23 cellular contexts compared by ENCODE assay signal in the genomic region with DNA sequence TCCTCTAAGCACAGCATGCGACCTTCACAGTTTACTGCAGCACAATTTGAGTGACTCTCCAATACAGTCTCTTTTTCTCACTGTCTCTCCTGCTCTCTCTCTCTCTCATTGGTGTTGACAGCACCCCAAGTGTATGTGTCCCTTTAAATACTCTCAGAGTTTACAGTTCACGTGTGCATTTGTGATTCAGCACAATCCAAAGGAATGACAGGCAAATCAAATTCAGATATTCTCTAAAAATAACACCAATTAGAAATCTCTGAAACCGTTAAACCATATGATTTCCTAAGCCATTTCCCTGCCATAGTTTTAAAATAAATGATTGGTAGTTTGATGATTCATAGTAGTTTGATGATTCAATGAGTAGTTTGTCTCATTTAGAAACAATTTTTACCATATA.
DNase-seq lines count a peak whose midpoint lies in the region; ATAC-seq, FAIRE-seq and TF ChIP-seq lines count a peak whose summit lies in the region.
"Had no signal": no experiment of that assay in that cellular context is flagged by ENCODE, and none has a peak within 500 bp of the region (broad histone marks: within the 10 kb centered on the region; RNA-seq: fewer than 3 reads in every experiment).

No MANE protein-coding gene starts in this region.

- ATAC-seq in HG03457 (IDR thresholded peaks at IDR 0.05; ENCODE audit: unreplicated experiment) (no peak), GM19467 (IDR thresholded peaks at IDR 0.05; ENCODE audit: unreplicated experiment) (no peak)
- ATAC-seq: Panc1, Right ventricle myocardium inferior had no signal

- DNase-seq in AG20443 (ENCODE audit: low spot score), result peak; percentile 12
- peak; percentile 8 for DNase-seq in H4 (ENCODE audit: low spot score)
- peak; percentile 21 for DNase-seq in astrocyte (ENCODE audit: low read depth)
- DNase-seq in retinal pigment epithelial cell (ENCODE audit: low read depth), result peak; percentile 52
- DNase-seq in Karpas-422, result no peak
- DNase-seq: BE2C; Calu3; CD4-positive, alpha-beta T cell; DMS53; NCI-H1417; NCI-H1930; NCI-H2171 treated with DMSO at 0.1 percent for 48 hours; NCI-H748 treated with DMSO at 0.1 percent for 48 hours had no signal

- no peaks in the 10 kb centered on the region for H3K36me3 Mint-ChIP-seq in astrocyte (ENCODE audit: low read depth, unreplicated experiment)

- no peak overlapping the region for H3K4me3 ChIP-seq in astrocyte (ENCODE audit: insufficient read depth, low read depth, low read length)
- H3K4me3 ChIP-seq in retinal pigment epithelial cell (ENCODE audit: low read length), result no peak overlapping the region
- H3K4me3 ChIP-seq in Karpas-422 (ENCODE audit: low read length), result no peak overlapping the region
- H3K4me3 ChIP-seq: SK-N-MC had no signal

- H3K9me3 Mint-ChIP-seq in astrocyte (ENCODE audit: unreplicated experiment), result peaks cover 2% of the 10 kb centered on the region
- H3K9me3 Mint-ChIP-seq: CD4-positive, alpha-beta T cell had no signal

- no peak for FAIRE-seq in astrocyte (lab: Jason Lieb, UNC)
- FAIRE-seq: G401.6, GM12891, GM18507, H54, HTR-8/SVneo had no signal

- H3K27me3 ChIP-seq in astrocyte (ENCODE audit: insufficient read depth, low read length) (no peaks in the 10 kb centered on the region), Karpas-422 (ENCODE audit: low read length) (no peaks in the 10 kb centered on the region)
- H3K27me3 ChIP-seq: BE2C had no signal

- no peaks in the 10 kb centered on the region for H3K79me2 ChIP-seq in astrocyte (ENCODE audit: insufficient read depth, low read length)
- H3K79me2 ChIP-seq in Karpas-422 (ENCODE audit: low read length), result no peaks in the 10 kb centered on the region

- no peak overlapping the region for H3K27ac Mint-ChIP-seq in astrocyte (ENCODE audit: unreplicated experiment)
- H3K27ac Mint-ChIP-seq: CD4-positive, alpha-beta T cell had no signal

- no peaks in the 10 kb centered on the region for H3K4me1 ChIP-seq in astrocyte (ENCODE audit: insufficient read depth, low read length)
- no peaks in the 10 kb centered on the region for H3K4me1 ChIP-seq in Karpas-422 (ENCODE audit: low read length)
- H3K4me1 ChIP-seq: BE2C had no signal

- peaks cover 4% of the 10 kb centered on the region for H3K27me3 Mint-ChIP-seq in astrocyte (ENCODE audit: low read depth, unreplicated experiment)

- H3K4me3 Mint-ChIP-seq in astrocyte (ENCODE audit: unreplicated experiment), result no peak overlapping the region
- H3K4me3 Mint-ChIP-seq: CD4-positive, alpha-beta T cell had no signal

- H2AFZ ChIP-seq in astrocyte (ENCODE audit: low read depth, low read length), result no peak overlapping the region
- no peak overlapping the region for H2AFZ ChIP-seq in Karpas-422 (ENCODE audit: low read length)

- H3K36me3 ChIP-seq in astrocyte (ENCODE audit: insufficient read depth, low read length) (no peaks in the 10 kb centered on the region), Karpas-422 (ENCODE audit: insufficient read depth, low read length) (no peaks in the 10 kb centered on the region)
- H3K36me3 ChIP-seq: BE2C had no signal

- TF ChIP-seq CTCF in astrocyte (IDR thresholded peaks at IDR 0.05; ENCODE audit: insufficient read depth, low read depth, low read length) (no peak), retinal pigment epithelial cell (conservative IDR thresholded peaks at IDR 0.05; ENCODE audit: low read depth, low read length) (no peak)

- H3K4me2 ChIP-seq in astrocyte (ENCODE audit: low read length) (peak overlapping the region; percentile 5), Karpas-422 (ENCODE audit: low read depth, low read length, poor library complexity, severe bottlenecking) (no peak overlapping the region)

- H4K20me1 ChIP-seq in astrocyte (ENCODE audit: insufficient read depth, low read length) (no peaks in the 10 kb centered on the region), Karpas-422 (ENCODE audit: insufficient read depth, low read depth, low read length) (no peaks in the 10 kb centered on the region)

- no peaks in the 10 kb centered on the region for H3K9me2 ChIP-seq in Karpas-422 (replicated peaks; ENCODE audit: insufficient read depth, low read length)

- no peak overlapping the region for H3K9ac ChIP-seq in astrocyte (ENCODE audit: low read length)
- H3K9ac ChIP-seq in Karpas-422 (ENCODE audit: low read length), result no peak overlapping the region

- no peaks in the 10 kb centered on the region for H3K9me3 ChIP-seq in astrocyte (ENCODE audit: insufficient read depth, low read depth, low read length)
- no peaks in the 10 kb centered on the region for H3K9me3 ChIP-seq in Karpas-422 (ENCODE audit: low read length)
- H3K9me3 ChIP-seq: BE2C had no signal

- no peaks in the 10 kb centered on the region for H3K4me1 Mint-ChIP-seq in astrocyte (ENCODE audit: low read depth, unreplicated experiment)

- H3K27ac ChIP-seq in astrocyte (ENCODE audit: low read depth, low read length) (no peak overlapping the region), Karpas-422 (ENCODE audit: low read length) (no peak overlapping the region)
- H3K27ac ChIP-seq: SK-N-MC had no signal
